In genomic region chr19:35613574-35613973, GRCh38 we compare ENCODE assay signal across 12 cellular contexts. TPM values are rescaled to one million over a fixed set of nuclear protein-coding genes. Genes with fewer than 3 reads are reported as not detected.
DNase-seq lines count a peak whose midpoint lies in the region; ATAC-seq and TF ChIP-seq lines count a peak whose summit lies in the region.
"Had no signal": no experiment of that assay in that cellular context is flagged by ENCODE, and none has a peak within 500 bp of the region (broad histone marks: within the 10 kb centered on the region; RNA-seq: fewer than 3 reads in every experiment).

No MANE protein-coding gene starts in this region.

- H3K36me3 Mint-ChIP-seq in CD8-positive, alpha-beta memory T cell, result peaks cover 0 to 33% (median 6%) of the 10 kb centered on the region in 3 donors
- no peaks in the 10 kb centered on the region for H3K36me3 Mint-ChIP-seq in IgD-negative memory B cell
- H3K36me3 Mint-ChIP-seq in activated naive CD8-positive, alpha-beta T cell treated with anti-CD3 and anti-CD28 coated beads, Interleukin-2, amount 10 ng/mL, durations not matched to agents 7 days and 5 days, result peaks cover 8% of the 10 kb centered on the region
- H3K36me3 Mint-ChIP-seq in nephron (ENCODE audit: low read depth), result peaks cover 5% of the 10 kb centered on the region

- H3K9me3 Mint-ChIP-seq in CD8-positive, alpha-beta memory T cell, result no peaks in the 10 kb centered on the region
- peaks cover 0 to 1% (median 0%) of the 10 kb centered on the region in 3 donors for H3K9me3 Mint-ChIP-seq in IgD-negative memory B cell
- peaks cover under 1% of the 10 kb centered on the region for H3K9me3 Mint-ChIP-seq in activated naive CD8-positive, alpha-beta T cell treated with anti-CD3 and anti-CD28 coated beads, Interleukin-2, amount 10 ng/mL, durations not matched to agents 7 days and 5 days
- no peaks in the 10 kb centered on the region for H3K9me3 Mint-ChIP-seq in nephron

- H3K36me3 ChIP-seq in CD8-positive, alpha-beta memory T cell (ENCODE audit: insufficient read depth, low read length), result no peaks in the 10 kb centered on the region
- H3K36me3 ChIP-seq: sigmoid colon had no signal

- peak overlapping the region; percentile 66 to 95 (median 84) for H3K4me3 Mint-ChIP-seq in CD8-positive, alpha-beta memory T cell
- H3K4me3 Mint-ChIP-seq in IgD-negative memory B cell, result peak overlapping the region; percentile 60 to 97 (median 79)
- H3K4me3 Mint-ChIP-seq in activated naive CD8-positive, alpha-beta T cell treated with anti-CD3 and anti-CD28 coated beads, Interleukin-2, amount 10 ng/mL, durations not matched to agents 7 days and 5 days, result peak overlapping the region; percentile 87
- peak overlapping the region; percentile 94 to 97 (median 95) for H3K4me3 Mint-ChIP-seq in nephron

- no peak overlapping the region for H3K27ac ChIP-seq in CD8-positive, alpha-beta memory T cell (ENCODE audit: low read depth, low read length)

- H3K27ac Mint-ChIP-seq in CD8-positive, alpha-beta memory T cell, result peak overlapping the region in 6 of 8 donors; percentile 40 to 88 (median 79)
- peak overlapping the region; percentile 53 to 99 (median 99) for H3K27ac Mint-ChIP-seq in IgD-negative memory B cell
- peak overlapping the region; percentile 91 for H3K27ac Mint-ChIP-seq in activated naive CD8-positive, alpha-beta T cell treated with anti-CD3 and anti-CD28 coated beads, Interleukin-2, amount 10 ng/mL, durations not matched to agents 7 days and 5 days
- H3K27ac Mint-ChIP-seq in nephron, result no peak overlapping the region

- DNase-seq in CD8-positive, alpha-beta memory T cell, result no peak
- DNase-seq in activated naive CD8-positive, alpha-beta T cell treated with anti-CD3 and anti-CD28 coated beads, Interleukin-2, amount 10 ng/mL, durations not matched to agents 7 days and 5 days, result no peak
- no peak for DNase-seq in left ventricle myocardium superior
- no peak for DNase-seq in NCI-H345 (lab: John Stamatoyannopoulos, UW)
- DNase-seq: heart right ventricle, KBM-7, NCI-H2081 treated with DMSO at 0.1 percent for 48 hours, sigmoid colon had no signal

- no peaks in the 10 kb centered on the region for H3K9me3 ChIP-seq in CD8-positive, alpha-beta memory T cell (ENCODE audit: low read length)
- H3K9me3 ChIP-seq: sigmoid colon had no signal

- H3K4me1 Mint-ChIP-seq in CD8-positive, alpha-beta memory T cell, result peaks cover 25 to 40% (median 26%) of the 10 kb centered on the region in 3 donors
- H3K4me1 Mint-ChIP-seq in IgD-negative memory B cell (peaks cover 19 to 24% (median 21%) of the 10 kb centered on the region in 3 donors), nephron (peaks cover 5% of the 10 kb centered on the region)
- H3K4me1 Mint-ChIP-seq in activated naive CD8-positive, alpha-beta T cell treated with anti-CD3 and anti-CD28 coated beads, Interleukin-2, amount 10 ng/mL, durations not matched to agents 7 days and 5 days, result peaks cover 27% of the 10 kb centered on the region

- H3K27me3 ChIP-seq in CD8-positive, alpha-beta memory T cell (ENCODE audit: insufficient read depth, low read length, poor library complexity, severe bottlenecking), result no peaks in the 10 kb centered on the region
- H3K27me3 ChIP-seq: heart right ventricle, sigmoid colon had no signal

- H3K27me3 Mint-ChIP-seq in CD8-positive, alpha-beta memory T cell, result no peaks in the 10 kb centered on the region
- H3K27me3 Mint-ChIP-seq in IgD-negative memory B cell, result no peaks in the 10 kb centered on the region
- no peaks in the 10 kb centered on the region for H3K27me3 Mint-ChIP-seq in activated naive CD8-positive, alpha-beta T cell treated with anti-CD3 and anti-CD28 coated beads, Interleukin-2, amount 10 ng/mL, durations not matched to agents 7 days and 5 days
- peaks cover 4% of the 10 kb centered on the region for H3K27me3 Mint-ChIP-seq in nephron (ENCODE audit: low read depth)

- POLR2A ChIA-PET in CD8-positive, alpha-beta memory T cell (lab: Charles Lee), result no interaction called here
- POLR2A ChIA-PET in activated naive CD8-positive, alpha-beta T cell treated with anti-CD3 and anti-CD28 coated beads, Interleukin-2, amount 10 ng/mL, durations not matched to agents 7 days and 5 days (lab: Charles Lee), result interaction anchor here (0.6 to 2.2 kb wide), 10 partner anchors 8 to 79 kb away, joined by 3 to 21 read pairs (median 5); partner anchors contain the start of genes COX6B1 and RBM42

- TF ChIP-seq CTCF in nephron (IDR thresholded peaks at IDR 0.05; ENCODE audit: unreplicated experiment in 3 of 3), result no peak

- ATAC-seq in activated naive CD8-positive, alpha-beta T cell treated with anti-CD3 and anti-CD28 coated beads, Interleukin-2, amount 10 ng/mL, durations not matched to agents 7 days and 5 days (ENCODE audit: low read depth), result no peak
- ATAC-seq in HG03354 (IDR thresholded peaks at IDR 0.05; ENCODE audit: poor library complexity, severe bottlenecking, unreplicated experiment) (no peak), left ventricle myocardium superior (no peak)

- intact Hi-C loops in left ventricle myocardium superior (cut with micrococcal nuclease), result no loop called here

- peaks cover 31% of the 10 kb centered on the region for H3K4me1 ChIP-seq in CD8-positive, alpha-beta memory T cell (ENCODE audit: insufficient read depth, low read length)

- H3K4me3 ChIP-seq in CD8-positive, alpha-beta memory T cell (ENCODE audit: low read length), result no peak overlapping the region

- CTCF ChIA-PET in CD8-positive, alpha-beta memory T cell (lab: Charles Lee), result interaction anchor here (0.7 to 1.6 kb wide), 3 partner anchors 11 to 333 kb away, joined by 3 to 4 read pairs (median 3); no protein-coding TSS in a partner anchor

RNA-seq across cellular contexts. Expression of gene HAUS5, which starts 1.0 kb away (rescaled TPM):
- 10 to 100 TPM; 37.3 to 39.3 TPM for total RNA-seq in CD8-positive, alpha-beta memory T cell
- polyA plus RNA-seq in CD8-positive, alpha-beta memory T cell, result 6.7 TPM
- polyA plus RNA-seq in IgD-negative memory B cell, result 11.4 TPM
- total RNA-seq in activated naive CD8-positive, alpha-beta T cell treated with anti-CD3 and anti-CD28 coated beads, Interleukin-2, amount 10 ng/mL, durations not matched to agents 7 days and 5 days, result 10 to 100 TPM; 50.5 to 51.7 TPM
- 3.9 TPM for total RNA-seq in left ventricle myocardium superior

RNA-seq across cellular contexts. Expression of gene RBM42, which starts 15.3 kb away (rescaled TPM):
- 100 to 1,000 TPM; 109 to 116 TPM for total RNA-seq in CD8-positive, alpha-beta memory T cell
- 62.4 TPM for polyA plus RNA-seq in CD8-positive, alpha-beta memory T cell
- polyA plus RNA-seq in IgD-negative memory B cell, result 76.5 TPM
- total RNA-seq in activated naive CD8-positive, alpha-beta T cell treated with anti-CD3 and anti-CD28 coated beads, Interleukin-2, amount 10 ng/mL, durations not matched to agents 7 days and 5 days, result 10 to 100 TPM; 87.4 to 92.2 TPM
- 51.0 TPM for total RNA-seq in left ventricle myocardium superior

RNA-seq across cellular contexts. Expression of gene PMIS2, which starts 27.6 kb away (rescaled TPM):
- not detected for total RNA-seq in CD8-positive, alpha-beta memory T cell
- not detected for polyA plus RNA-seq in CD8-positive, alpha-beta memory T cell
- polyA plus RNA-seq in IgD-negative memory B cell, result not detected
- total RNA-seq in activated naive CD8-positive, alpha-beta T cell treated with anti-CD3 and anti-CD28 coated beads, Interleukin-2, amount 10 ng/mL, durations not matched to agents 7 days and 5 days, result not detected
- not detected for total RNA-seq in left ventricle myocardium superior
- total RNA-seq: heart right ventricle, mesenteric fat pad, sigmoid colon had no signal
- polyA plus RNA-seq: heart right ventricle, sigmoid colon had no signal

RNA-seq across cellular contexts. Expression of gene ETV2, which starts 28.0 kb away (rescaled TPM):
- total RNA-seq in CD8-positive, alpha-beta memory T cell, result 1 to 10 TPM; 1.2 TPM
- 1.4 TPM for polyA plus RNA-seq in CD8-positive, alpha-beta memory T cell
- 0.50 TPM for polyA plus RNA-seq in IgD-negative memory B cell
- 1 to 10 TPM; 1.6 to 1.9 TPM for total RNA-seq in activated naive CD8-positive, alpha-beta T cell treated with anti-CD3 and anti-CD28 coated beads, Interleukin-2, amount 10 ng/mL, durations not matched to agents 7 days and 5 days
- 0.27 TPM for total RNA-seq in left ventricle myocardium superior

RNA-seq across cellular contexts. Expression of gene COX6B1, which starts 34.5 kb away (rescaled TPM):
- total RNA-seq in CD8-positive, alpha-beta memory T cell, result 100 to 1,000 TPM; 433 to 452 TPM
- 753 TPM for polyA plus RNA-seq in CD8-positive, alpha-beta memory T cell
- 814 TPM for polyA plus RNA-seq in IgD-negative memory B cell
- 100 to 1,000 TPM; 407 to 412 TPM for total RNA-seq in activated naive CD8-positive, alpha-beta T cell treated with anti-CD3 and anti-CD28 coated beads, Interleukin-2, amount 10 ng/mL, durations not matched to agents 7 days and 5 days
- 1,553 TPM for total RNA-seq in left ventricle myocardium superior

Comparison
In these comparisons a context has a peak if more than half of its experiments do, and no peak if none do; other contexts are left out.
1. H3K27ac Mint-ChIP-seq: peak in CD8-positive, alpha-beta memory T cell (6 of 8), IgD-negative memory B cell (3 of 3) and activated naive CD8-positive, alpha-beta T cell treated with anti-CD3 and anti-CD28 coated beads, Interleukin-2, amount 10 ng/mL, durations not matched to agents 7 days and 5 days (single experiment); none in nephron (0 of 3).
2. Peak in every context shown above with its lines, with median percentiles within 50 percentile points of each other: H3K4me3 Mint-ChIP-seq.